Comparison of ENCODE assay signal across 17 cellular contexts in genomic region chr7:112134039-112134438, GRCh38.
"Had no signal": no experiment of that assay in that cellular context is flagged by ENCODE, and none has a peak within 500 bp of the region (broad histone marks: within the 10 kb centered on the region; RNA-seq: fewer than 3 reads in every experiment).

No MANE protein-coding gene starts in this region.

- H3K4me3 Mint-ChIP-seq: activated CD4-positive, alpha-beta T cell treated with anti-CD3 and anti-CD28 coated beads for 36 hours; activated naive CD8-positive, alpha-beta T cell; activated T-helper 1 cell treated with anti-CD3 and anti-CD28 coated beads, Interleukin-12 subunit alpha, Interleukin-12 subunit beta, Interleukin-2, Interleukin-4 antibody, amounts not matched to agents 30 ng/mL and 10 ng/mL and 1 ng/mL, durations not matched to agents 14 hours and 24 hours and 36 hours; natural killer cell treated with Interleukin-12 subunit alpha and Interleukin-12 subunit beta and Interleukin-15 and Interleukin-18, amount 100 ng/mL, for 72 hours; stimulated activated naive B cell treated with anti-CD40 and anti-IgM and Interleukin-4, amounts not matched to agents 10 μg/mL and 1 μg/mL and 100 μg/mL, for 72 hours; WTC11 had no signal

- H3K4me3 ChIP-seq: esophagus squamous epithelium, pancreas, sigmoid colon, spleen, tibial artery had no signal

- H3K27ac ChIP-seq: esophagus squamous epithelium, neutrophil, pancreas, sigmoid colon, spleen, tibial artery had no signal

- H3K27ac Mint-ChIP-seq: activated CD4-positive, alpha-beta T cell treated with anti-CD3 and anti-CD28 coated beads for 36 hours; activated naive CD8-positive, alpha-beta T cell; activated T-helper 1 cell treated with anti-CD3 and anti-CD28 coated beads, Interleukin-12 subunit alpha, Interleukin-12 subunit beta, Interleukin-2, Interleukin-4 antibody, amounts not matched to agents 30 ng/mL and 10 ng/mL and 1 ng/mL, durations not matched to agents 14 hours and 24 hours and 36 hours; natural killer cell treated with Interleukin-12 subunit alpha and Interleukin-12 subunit beta and Interleukin-15 and Interleukin-18, amount 100 ng/mL, for 72 hours; stimulated activated naive B cell treated with anti-CD40 and anti-IgM and Interleukin-4, amounts not matched to agents 10 μg/mL and 1 μg/mL and 100 μg/mL, for 72 hours; WTC11 had no signal

- H3K36me3 ChIP-seq: esophagus squamous epithelium, neutrophil, pancreas, sigmoid colon, spleen, tibial artery had no signal

- DNase-seq: activated CD4-positive, alpha-beta T cell treated with anti-CD3 and anti-CD28 coated beads for 36 hours; activated CD4-positive, alpha-beta T cell treated with anti-CD3 and anti-CD28 coated beads, Interleukin-2, amount 50 U/mL, for 48 hours; activated T-cell treated with anti-CD3 and anti-CD28 coated beads for 4 hours; effector CD8-positive, alpha-beta T cell; esophagus squamous epithelium; glutamatergic neuron; sigmoid colon; spleen; stimulated activated naive B cell treated with anti-CD40 and anti-IgM and Interleukin-4, amounts not matched to agents 10 μg/mL and 1 μg/mL and 100 μg/mL, for 72 hours; SW 1271; tibial artery had no signal

- H3K9me3 ChIP-seq: esophagus squamous epithelium, neutrophil, pancreas, sigmoid colon, tibial artery had no signal

- ATAC-seq: activated CD4-positive, alpha-beta T cell treated with anti-CD3 and anti-CD28 coated beads for 36 hours; natural killer cell treated with Interleukin-12 subunit alpha and Interleukin-12 subunit beta and Interleukin-15 and Interleukin-18, amount 100 ng/mL, for 72 hours; pancreas; stimulated activated naive B cell treated with anti-CD40 and anti-IgM and Interleukin-4, amounts not matched to agents 10 μg/mL and 1 μg/mL and 100 μg/mL, for 72 hours; WTC11 had no signal

- H3K4me1 Mint-ChIP-seq: stimulated activated naive B cell treated with anti-CD40 and anti-IgM and Interleukin-4, amounts not matched to agents 10 μg/mL and 1 μg/mL and 100 μg/mL, for 72 hours had no signal

- H3K9me3 Mint-ChIP-seq: activated T-helper 1 cell treated with anti-CD3 and anti-CD28 coated beads, Interleukin-12 subunit alpha, Interleukin-12 subunit beta, Interleukin-2, Interleukin-4 antibody, amounts not matched to agents 30 ng/mL and 10 ng/mL and 1 ng/mL, durations not matched to agents 14 hours and 24 hours and 36 hours; natural killer cell treated with Interleukin-12 subunit alpha and Interleukin-12 subunit beta and Interleukin-15 and Interleukin-18, amount 100 ng/mL, for 72 hours; stimulated activated naive B cell treated with anti-CD40 and anti-IgM and Interleukin-4, amounts not matched to agents 10 μg/mL and 1 μg/mL and 100 μg/mL, for 72 hours; WTC11 had no signal

- H3K27me3 ChIP-seq: esophagus squamous epithelium, neutrophil, pancreas, sigmoid colon, spleen, tibial artery had no signal

- H3K36me3 Mint-ChIP-seq: activated naive CD8-positive, alpha-beta T cell; natural killer cell treated with Interleukin-12 subunit alpha and Interleukin-12 subunit beta and Interleukin-15 and Interleukin-18, amount 100 ng/mL, for 72 hours; stimulated activated naive B cell treated with anti-CD40 and anti-IgM and Interleukin-4, amounts not matched to agents 10 μg/mL and 1 μg/mL and 100 μg/mL, for 72 hours; WTC11 had no signal

- H3K27me3 Mint-ChIP-seq: activated CD4-positive, alpha-beta T cell treated with anti-CD3 and anti-CD28 coated beads for 36 hours had no signal
